19 cellular contexts compared by ENCODE assay signal in genomic region chr3:132625613-132626012, GRCh38. TPM values are rescaled to one million over a fixed set of nuclear protein-coding genes. Genes with fewer than 3 reads are reported as not detected.
DNase-seq lines count a peak whose midpoint lies in the region; ATAC-seq lines count a peak whose summit lies in the region.
"Had no signal": no experiment of that assay in that cellular context is flagged by ENCODE, and none has a peak within 500 bp of the region (broad histone marks: within the 10 kb centered on the region; RNA-seq: fewer than 3 reads in every experiment).

No MANE protein-coding gene starts in this region.

- no peak overlapping the region for H3K4me3 Mint-ChIP-seq in activated naive CD8-positive, alpha-beta T cell treated with anti-CD3 and anti-CD28 coated beads, Interleukin-2, amount 50 U/mL, for 24 hours
- H3K4me3 Mint-ChIP-seq in activated naive CD8-positive, alpha-beta T cell treated with anti-CD3 and anti-CD28 coated beads for 36 hours = no peak overlapping the region
- no peak overlapping the region for H3K4me3 Mint-ChIP-seq in activated T-helper 1 cell treated with anti-CD3 and anti-CD28 coated beads, Interleukin-12 subunit alpha, Interleukin-12 subunit beta, Interleukin-2, Interleukin-4 antibody, amounts not matched to agents 30 ng/mL and 10 ng/mL and 1 ng/mL, durations not matched to agents 14 hours and 24 hours and 36 hours
- H3K4me3 Mint-ChIP-seq in activated naive CD4-positive, alpha-beta T cell treated with anti-CD3 and anti-CD28 coated beads, Interleukin-2, amount 10 ng/mL, durations not matched to agents 7 days and 5 days = no peak overlapping the region
- H3K4me3 Mint-ChIP-seq: nephron; stimulated activated effector memory CD8-positive, alpha-beta T cell treated with anti-CD3 and anti-CD28 coated beads, Interleukin-12 subunit alpha, Interleukin-12 subunit beta, amount 100 ng/mL, for 72 hours had no signal

- H3K27me3 Mint-ChIP-seq in activated naive CD8-positive, alpha-beta T cell treated with anti-CD3 and anti-CD28 coated beads, Interleukin-2, amount 50 U/mL, for 24 hours = no peaks in the 10 kb centered on the region
- no peaks in the 10 kb centered on the region for H3K27me3 Mint-ChIP-seq in activated naive CD8-positive, alpha-beta T cell treated with anti-CD3 and anti-CD28 coated beads for 36 hours
- no peaks in the 10 kb centered on the region for H3K27me3 Mint-ChIP-seq in activated T-helper 1 cell treated with anti-CD3 and anti-CD28 coated beads, Interleukin-12 subunit alpha, Interleukin-12 subunit beta, Interleukin-2, Interleukin-4 antibody, amounts not matched to agents 30 ng/mL and 10 ng/mL and 1 ng/mL, durations not matched to agents 14 hours and 24 hours and 36 hours (ENCODE audit: insufficient read depth)
- H3K27me3 Mint-ChIP-seq in activated naive CD4-positive, alpha-beta T cell treated with anti-CD3 and anti-CD28 coated beads, Interleukin-2, amount 10 ng/mL, durations not matched to agents 7 days and 5 days = no peaks in the 10 kb centered on the region

- CTCF ChIA-PET in activated naive CD4-positive, alpha-beta T cell treated with anti-CD3 and anti-CD28 coated beads, Interleukin-2, amount 10 ng/mL, durations not matched to agents 7 days and 5 days (lab: Charles Lee) = interaction anchor here (1.3 kb wide), 2 partner anchors 8 to 16 kb away, joined by 3 read pairs; no protein-coding TSS in a partner anchor

- H3K27ac Mint-ChIP-seq in activated naive CD8-positive, alpha-beta T cell treated with anti-CD3 and anti-CD28 coated beads, Interleukin-2, amount 50 U/mL, for 24 hours = peak overlapping the region; percentile 30
- no peak overlapping the region for H3K27ac Mint-ChIP-seq in activated naive CD8-positive, alpha-beta T cell treated with anti-CD3 and anti-CD28 coated beads for 36 hours
- H3K27ac Mint-ChIP-seq in activated T-helper 1 cell treated with anti-CD3 and anti-CD28 coated beads, Interleukin-12 subunit alpha, Interleukin-12 subunit beta, Interleukin-2, Interleukin-4 antibody, amounts not matched to agents 30 ng/mL and 10 ng/mL and 1 ng/mL, durations not matched to agents 14 hours and 24 hours and 36 hours = no peak overlapping the region
- no peak overlapping the region for H3K27ac Mint-ChIP-seq in activated naive CD4-positive, alpha-beta T cell treated with anti-CD3 and anti-CD28 coated beads, Interleukin-2, amount 10 ng/mL, durations not matched to agents 7 days and 5 days
- H3K27ac Mint-ChIP-seq: activated T-helper 2 cell treated with anti-CD3 and anti-CD28 coated beads, Interferon-gamma antibody, Interleukin-2, Interleukin-4, amounts not matched to agents 10 μg/mL and 5 μg/mL and 100 μg/mL, durations not matched to agents 14 hours and 24 hours and 36 hours; nephron had no signal

- peaks cover 38% of the 10 kb centered on the region for H3K36me3 Mint-ChIP-seq in activated naive CD8-positive, alpha-beta T cell treated with anti-CD3 and anti-CD28 coated beads, Interleukin-2, amount 50 U/mL, for 24 hours (ENCODE audit: low read depth)
- peaks cover 24% of the 10 kb centered on the region for H3K36me3 Mint-ChIP-seq in activated naive CD8-positive, alpha-beta T cell treated with anti-CD3 and anti-CD28 coated beads for 36 hours
- peaks cover 23% of the 10 kb centered on the region for H3K36me3 Mint-ChIP-seq in activated T-helper 1 cell treated with anti-CD3 and anti-CD28 coated beads, Interleukin-12 subunit alpha, Interleukin-12 subunit beta, Interleukin-2, Interleukin-4 antibody, amounts not matched to agents 30 ng/mL and 10 ng/mL and 1 ng/mL, durations not matched to agents 14 hours and 24 hours and 36 hours (ENCODE audit: low read depth)
- peaks cover 11% of the 10 kb centered on the region for H3K36me3 Mint-ChIP-seq in activated naive CD4-positive, alpha-beta T cell treated with anti-CD3 and anti-CD28 coated beads, Interleukin-2, amount 10 ng/mL, durations not matched to agents 7 days and 5 days

- no peaks in the 10 kb centered on the region for H3K9me3 Mint-ChIP-seq in activated naive CD8-positive, alpha-beta T cell treated with anti-CD3 and anti-CD28 coated beads, Interleukin-2, amount 50 U/mL, for 24 hours
- no peaks in the 10 kb centered on the region for H3K9me3 Mint-ChIP-seq in activated naive CD8-positive, alpha-beta T cell treated with anti-CD3 and anti-CD28 coated beads for 36 hours
- H3K9me3 Mint-ChIP-seq in activated T-helper 1 cell treated with anti-CD3 and anti-CD28 coated beads, Interleukin-12 subunit alpha, Interleukin-12 subunit beta, Interleukin-2, Interleukin-4 antibody, amounts not matched to agents 30 ng/mL and 10 ng/mL and 1 ng/mL, durations not matched to agents 14 hours and 24 hours and 36 hours = no peaks in the 10 kb centered on the region
- no peaks in the 10 kb centered on the region for H3K9me3 Mint-ChIP-seq in activated naive CD4-positive, alpha-beta T cell treated with anti-CD3 and anti-CD28 coated beads, Interleukin-2, amount 10 ng/mL, durations not matched to agents 7 days and 5 days
- H3K9me3 Mint-ChIP-seq: activated T-helper 2 cell treated with anti-CD3 and anti-CD28 coated beads, Interferon-gamma antibody, Interleukin-2, Interleukin-4, amounts not matched to agents 10 μg/mL and 5 μg/mL and 100 μg/mL, durations not matched to agents 14 hours and 24 hours and 36 hours; nephron; stimulated activated effector memory CD8-positive, alpha-beta T cell treated with anti-CD3 and anti-CD28 coated beads, Interleukin-12 subunit alpha, Interleukin-12 subunit beta, amount 100 ng/mL, for 72 hours had no signal

- DNase-seq in activated naive CD8-positive, alpha-beta T cell treated with anti-CD3 and anti-CD28 coated beads, Interleukin-2, amount 50 U/mL, for 24 hours = no peak
- DNase-seq in activated naive CD8-positive, alpha-beta T cell treated with anti-CD3 and anti-CD28 coated beads for 36 hours = no peak
- no peak for DNase-seq in activated T-helper 1 cell treated with anti-CD3 and anti-CD28 coated beads, Interleukin-12 subunit alpha, Interleukin-12 subunit beta, Interleukin-2, Interleukin-4 antibody, amounts not matched to agents 30 ng/mL and 10 ng/mL and 1 ng/mL, durations not matched to agents 14 hours and 24 hours and 36 hours (ENCODE audit: low spot score)
- no peak for DNase-seq in NCI-H2081 (lab: John Stamatoyannopoulos, UW)
- no peak for DNase-seq in stimulated activated naive CD4-positive, alpha-beta T cell (lab: John Stamatoyannopoulos, UW)
- DNase-seq in activated naive CD4-positive, alpha-beta T cell treated with anti-CD3 and anti-CD28 coated beads, Interleukin-2, amount 10 ng/mL, durations not matched to agents 7 days and 5 days = no peak
- DNase-seq: activated CD4-positive, CD25-positive, alpha-beta regulatory T cell treated with anti-CD3 and anti-CD28 coated beads, Interleukin-2, amount 50 U/mL, for 72 hours; DMS79; SHP77 treated with DMSO at 0.1 percent for 48 hours; stimulated activated CD4-positive, alpha-beta T cell treated with anti-CD3 and anti-CD28 coated beads, Interleukin-15, amount 100 ng/mL, for 24 hours had no signal

- peaks cover 21% of the 10 kb centered on the region for H3K4me1 Mint-ChIP-seq in activated naive CD8-positive, alpha-beta T cell treated with anti-CD3 and anti-CD28 coated beads, Interleukin-2, amount 50 U/mL, for 24 hours
- H3K4me1 Mint-ChIP-seq in activated naive CD8-positive, alpha-beta T cell treated with anti-CD3 and anti-CD28 coated beads for 36 hours = peaks cover 16% of the 10 kb centered on the region
- H3K4me1 Mint-ChIP-seq in activated T-helper 1 cell treated with anti-CD3 and anti-CD28 coated beads, Interleukin-12 subunit alpha, Interleukin-12 subunit beta, Interleukin-2, Interleukin-4 antibody, amounts not matched to agents 30 ng/mL and 10 ng/mL and 1 ng/mL, durations not matched to agents 14 hours and 24 hours and 36 hours (ENCODE audit: low read depth) = peaks cover 7% of the 10 kb centered on the region
- H3K4me1 Mint-ChIP-seq in activated naive CD4-positive, alpha-beta T cell treated with anti-CD3 and anti-CD28 coated beads, Interleukin-2, amount 10 ng/mL, durations not matched to agents 7 days and 5 days = peaks cover 2% of the 10 kb centered on the region
- H3K4me1 Mint-ChIP-seq: nephron; stimulated activated effector memory CD8-positive, alpha-beta T cell treated with anti-CD3 and anti-CD28 coated beads, Interleukin-12 subunit alpha, Interleukin-12 subunit beta, amount 100 ng/mL, for 72 hours had no signal

- ATAC-seq in activated naive CD8-positive, alpha-beta T cell treated with anti-CD3 and anti-CD28 coated beads, Interleukin-2, amount 50 U/mL, for 24 hours = no peak
- peak; percentile 85 for ATAC-seq in HG02610 (IDR thresholded peaks at IDR 0.05; ENCODE audit: unreplicated experiment)
- peak; percentile 85 for ATAC-seq in HG03442 (IDR thresholded peaks at IDR 0.05; ENCODE audit: unreplicated experiment)
- ATAC-seq: stimulated activated effector memory CD8-positive, alpha-beta T cell treated with anti-CD3 and anti-CD28 coated beads, Interleukin-12 subunit alpha, Interleukin-12 subunit beta, amount 100 ng/mL, for 72 hours had no signal

- intact Hi-C loops in activated T-helper 1 cell treated with anti-CD3 and anti-CD28 coated beads, Interleukin-12 subunit alpha, Interleukin-12 subunit beta, Interleukin-2, Interleukin-4 antibody, amounts not matched to agents 30 ng/mL and 10 ng/mL and 1 ng/mL, durations not matched to agents 14 hours and 24 hours and 36 hours (cut with micrococcal nuclease) = no loop called here

RNA-seq across cellular contexts. Expression of gene ACKR4, which starts 28.5 kb away (rescaled TPM):
- under 1 TPM; 0.10 to 0.18 TPM for total RNA-seq in activated naive CD8-positive, alpha-beta T cell treated with anti-CD3 and anti-CD28 coated beads for 36 hours
- total RNA-seq in activated T-helper 1 cell treated with anti-CD3 and anti-CD28 coated beads, Interleukin-12 subunit alpha, Interleukin-12 subunit beta, Interleukin-2, Interleukin-4 antibody, amounts not matched to agents 30 ng/mL and 10 ng/mL and 1 ng/mL, durations not matched to agents 14 hours and 24 hours and 36 hours = 0.15 and 0.16 TPM in 2 replicates
- total RNA-seq: A673; activated T-helper 2 cell treated with anti-CD3 and anti-CD28 coated beads, Interferon-gamma antibody, Interleukin-2, Interleukin-4, amounts not matched to agents 10 μg/mL and 5 μg/mL and 100 μg/mL, durations not matched to agents 14 hours and 24 hours and 36 hours; cerebellum; kidney epithelial cell; LHCN-M2 had no signal

RNA-seq across cellular contexts. Expression of gene ACAD11, which starts 34.0 kb away (rescaled TPM):
- 10 to 100 TPM; 11.3 to 12.4 TPM for total RNA-seq in activated naive CD8-positive, alpha-beta T cell treated with anti-CD3 and anti-CD28 coated beads for 36 hours
- 14.1 and 14.3 TPM in 2 replicates for total RNA-seq in activated T-helper 1 cell treated with anti-CD3 and anti-CD28 coated beads, Interleukin-12 subunit alpha, Interleukin-12 subunit beta, Interleukin-2, Interleukin-4 antibody, amounts not matched to agents 30 ng/mL and 10 ng/mL and 1 ng/mL, durations not matched to agents 14 hours and 24 hours and 36 hours

RNA-seq across cellular contexts. Expression of gene UBA5, which starts 34.5 kb away (rescaled TPM):
- total RNA-seq in activated naive CD8-positive, alpha-beta T cell treated with anti-CD3 and anti-CD28 coated beads for 36 hours = 10 to 100 TPM; 68.9 to 77.6 TPM
- total RNA-seq in activated T-helper 1 cell treated with anti-CD3 and anti-CD28 coated beads, Interleukin-12 subunit alpha, Interleukin-12 subunit beta, Interleukin-2, Interleukin-4 antibody, amounts not matched to agents 30 ng/mL and 10 ng/mL and 1 ng/mL, durations not matched to agents 14 hours and 24 hours and 36 hours = 74.3 and 81.1 TPM in 2 replicates
